Comparison of ENCODE assay signal across 8 cellular contexts in the genomic region with DNA sequence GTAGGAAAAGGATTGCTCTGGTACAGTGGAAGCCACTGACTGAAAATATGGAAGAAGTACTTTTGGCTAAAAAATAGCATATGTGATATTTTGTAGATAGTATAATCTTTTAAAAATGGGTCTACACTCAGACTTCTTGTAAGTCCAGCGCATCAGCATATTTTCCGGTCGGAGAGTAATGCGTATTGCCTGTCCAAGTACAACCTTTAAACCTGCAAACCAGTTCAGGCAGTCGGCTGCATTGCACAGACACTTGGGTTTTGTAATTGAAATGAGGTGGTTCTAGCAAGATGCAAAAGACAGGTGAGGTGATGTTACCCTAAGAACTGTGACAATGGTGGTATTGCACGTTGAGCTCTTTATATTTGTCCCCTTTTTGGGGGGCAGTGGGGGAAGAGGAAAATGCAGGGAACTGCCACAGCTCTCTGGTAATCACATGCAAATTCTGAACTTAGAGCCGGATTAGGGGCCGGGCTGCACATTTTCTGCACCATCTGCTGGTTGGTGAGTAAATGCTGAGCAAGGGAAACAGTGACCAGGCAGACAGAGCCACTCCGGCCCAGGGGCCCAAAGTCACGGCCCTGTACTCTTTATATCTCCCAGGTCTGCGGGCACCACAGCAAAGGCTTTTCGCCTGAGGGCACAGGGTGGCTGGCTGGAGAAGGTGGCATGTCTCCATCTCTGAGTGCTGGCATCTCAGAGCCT. TPM values are rescaled to one million over a fixed set of nuclear protein-coding genes. Genes with fewer than 3 reads are reported as not detected.
DNase-seq lines count a peak whose midpoint lies in the region; ATAC-seq and TF ChIP-seq lines count a peak whose summit lies in the region.

No MANE protein-coding gene starts in this region.

- ATAC-seq in natural killer cell, result no peak

- no peaks in the 10 kb centered on the region for H3K9me3 ChIP-seq in DOHH2 (ENCODE audit: control insufficient read depth, insufficient read depth, low read length)
- no peaks in the 10 kb centered on the region for H3K9me3 ChIP-seq in HAP-1

- H3K4me2 ChIP-seq in DOHH2 (ENCODE audit: low read length), result peak overlapping the region; percentile 66

- H4K20me1 ChIP-seq in DOHH2 (ENCODE audit: control insufficient read depth, insufficient read depth, low read depth, low read length), result peaks cover 9% of the 10 kb centered on the region

- H3K27ac ChIP-seq in DOHH2 (ENCODE audit: low read depth, low read length), result no peak overlapping the region

- intact Hi-C loops in natural killer cell (cut with micrococcal nuclease), result loop anchor here (5.0 kb wide), 1 partner anchor 138 kb away; a partner anchor contains a TSS

- peak; percentile 32 to 54 for DNase-seq in HAP-1 (ENCODE audit: low spot score in 2 of 2)
- peak; percentile 37 for DNase-seq in astrocyte of the hippocampus (ENCODE audit: low read depth, low spot score)
- no peak for DNase-seq in natural killer cell
- no peak for DNase-seq in NCI-H748 (lab: John Stamatoyannopoulos, UW; ENCODE audit: unreplicated experiment)
- no peak for DNase-seq in DMS153 (lab: John Stamatoyannopoulos, UW)
- no peak for DNase-seq in progenitor cell of endocrine pancreas (ENCODE audit: low spot score, unreplicated experiment)
- no peak for DNase-seq in activated CD4-positive, alpha-beta T cell treated with anti-CD3 and anti-CD28 coated beads, Interleukin-2, amount 50 U/mL, for 4 hours

- peaks cover 15% of the 10 kb centered on the region for H3K79me2 ChIP-seq in DOHH2 (ENCODE audit: control insufficient read depth, low read length)

- H3K36me3 Mint-ChIP-seq in natural killer cell (no peaks in the 10 kb centered on the region), progenitor cell of endocrine pancreas (ENCODE audit: insufficient read depth) (no peaks in the 10 kb centered on the region)

- H3K27me3 ChIP-seq in DOHH2 (ENCODE audit: control insufficient read depth, low read length) (peaks cover 29% of the 10 kb centered on the region), HAP-1 (ENCODE audit: low read depth) (peaks cover 8% of the 10 kb centered on the region; the same call in 1 of the 2 replicates)

- peak overlapping the region; percentile 78 for H3K4me3 ChIP-seq in DOHH2 (ENCODE audit: low read length)
- peak overlapping the region; percentile 60 for H3K4me3 ChIP-seq in HAP-1

- H3K9me2 ChIP-seq in DOHH2 (replicated peaks; ENCODE audit: control insufficient read depth, low read length), result no peaks in the 10 kb centered on the region

- H3K27me3 Mint-ChIP-seq in natural killer cell (ENCODE audit: low read depth in 2 of 2), result peaks cover 18 to 19% of the 10 kb centered on the region in 2 donors
- peaks cover 60% of the 10 kb centered on the region for H3K27me3 Mint-ChIP-seq in progenitor cell of endocrine pancreas

- H3F3A ChIP-seq in DOHH2 (ENCODE audit: control insufficient read depth, insufficient read depth), result peaks cover 12% of the 10 kb centered on the region

- H3K36me3 ChIP-seq in DOHH2 (ENCODE audit: control insufficient read depth, low read length) (no peaks in the 10 kb centered on the region), HAP-1 (replicated peaks) (no peaks in the 10 kb centered on the region)

- TF ChIP-seq CTCF in DOHH2 (IDR thresholded peaks at IDR 0.05; ENCODE audit: low read depth, low read length, poor library complexity, severe bottlenecking) (no peak), natural killer cell (IDR thresholded peaks at IDR 0.05) (no peak), progenitor cell of endocrine pancreas (IDR thresholded peaks at IDR 0.05; ENCODE audit: unreplicated experiment) (no peak)

- H3K27ac Mint-ChIP-seq in natural killer cell (no peak overlapping the region), progenitor cell of endocrine pancreas (no peak overlapping the region)

- in situ Hi-C loops in HAP-1 (cut with MboI; ENCODE audit: low sequenced_read_pairs), result no loop called here

- H3K4me1 ChIP-seq in DOHH2 (ENCODE audit: control insufficient read depth, low read length), result peaks cover 27% of the 10 kb centered on the region
- peaks cover 11% of the 10 kb centered on the region for H3K4me1 ChIP-seq in HAP-1

- H3K4me1 Mint-ChIP-seq in natural killer cell (peaks cover 47 to 82% of the 10 kb centered on the region in 2 donors), progenitor cell of endocrine pancreas (ENCODE audit: low read depth) (peaks cover 2% of the 10 kb centered on the region)

- H3K9me3 Mint-ChIP-seq in natural killer cell, result no peaks in the 10 kb centered on the region
- H3K9me3 Mint-ChIP-seq in progenitor cell of endocrine pancreas (ENCODE audit: low read depth), result no peaks in the 10 kb centered on the region

- H3K4me3 Mint-ChIP-seq in natural killer cell (peak overlapping the region; percentile 2), progenitor cell of endocrine pancreas (ENCODE audit: low read depth) (no peak overlapping the region)

RNA-seq across cellular contexts. Expression of a gene that starts 2.3 kb away (rescaled TPM):
- 10 to 100 TPM; 13.3 to 13.8 (median 13.5) TPM for total RNA-seq in natural killer cell
- 6.9 and 9.5 TPM in 2 replicates for total RNA-seq in progenitor cell of endocrine pancreas

Comparison
In these comparisons a context has a peak if more than half of its experiments do, and no peak if none do; other contexts are left out.
1. DNase-seq: peak in HAP-1 (2 of 2) and astrocyte of the hippocampus (single experiment); none in natural killer cell (single experiment), NCI-H748 (single experiment), DMS153 (single experiment), progenitor cell of endocrine pancreas (single experiment) and activated CD4-positive, alpha-beta T cell treated with anti-CD3 and anti-CD28 coated beads, Interleukin-2, amount 50 U/mL, for 4 hours (0 of 2).